In the genomic region with DNA sequence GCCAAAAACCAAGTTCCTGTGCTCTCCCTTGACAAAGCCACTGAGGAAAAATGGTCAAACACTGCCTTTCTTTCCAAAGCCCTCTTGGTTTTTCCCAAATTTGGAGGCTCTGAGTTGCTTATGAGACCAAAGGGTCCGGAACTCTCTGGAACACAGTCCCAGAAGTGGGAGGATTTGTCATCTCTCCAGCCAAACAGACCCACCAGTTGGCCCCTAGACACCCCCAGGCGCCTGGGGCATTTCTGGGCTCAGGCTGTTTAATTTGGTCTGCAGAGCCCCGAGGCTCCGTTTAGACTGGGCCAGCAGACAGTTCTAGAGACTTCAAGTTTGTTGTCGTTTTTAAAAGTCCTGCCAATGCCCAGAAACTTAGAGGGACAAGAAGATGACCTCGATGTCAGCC, we compare ENCODE assay signal across 14 cellular contexts.
DNase-seq lines count a peak whose midpoint lies in the region; ATAC-seq and TF ChIP-seq lines count a peak whose summit lies in the region.
"Had no signal": no experiment of that assay in that cellular context is flagged by ENCODE, and none has a peak within 500 bp of the region (broad histone marks: within the 10 kb centered on the region; RNA-seq: fewer than 3 reads in every experiment).

No MANE protein-coding gene starts in this region.

- WGBS in mammary epithelial cell (ENCODE audit: low coverage, missing lambda C conversion rate): 50% methylated on average over 5 of the region's 6 CpGs
- WGBS in urinary bladder: 21% methylated on average over 6 of the region's 6 CpGs

- dilution Hi-C loops in mammary epithelial cell (cut with HindIII; ENCODE audit: low sequenced_read_pairs): no loop called here

- no peak overlapping the region for H3K4me3 ChIP-seq in breast epithelium
- no peak overlapping the region for H3K4me3 ChIP-seq in mammary epithelial cell (replicated peaks in 1 of 3; ENCODE audit: insufficient read depth in 1 of 3, low read depth in 2 of 3, low read length in 3 of 3)
- H3K4me3 ChIP-seq in urinary bladder (ENCODE audit: low read depth, low read length): no peak overlapping the region

- peaks cover 18 to 68% of the 10 kb centered on the region in 2 donors for H3K4me1 ChIP-seq in breast epithelium
- H3K4me1 ChIP-seq in mammary epithelial cell (ENCODE audit: insufficient read depth, low read length): peaks cover 57% of the 10 kb centered on the region
- H3K4me1 ChIP-seq in urinary bladder (ENCODE audit: insufficient read depth): peaks cover 8% of the 10 kb centered on the region

- H3K36me3 ChIP-seq in breast epithelium (no peaks in the 10 kb centered on the region), mammary epithelial cell (ENCODE audit: insufficient read depth, low read length) (peaks cover 5% of the 10 kb centered on the region), urinary bladder (ENCODE audit: insufficient read depth) (no peaks in the 10 kb centered on the region)

- no peak overlapping the region for H3K9ac ChIP-seq in mammary epithelial cell (ENCODE audit: insufficient read depth, low read length)

- H4K20me1 ChIP-seq in mammary epithelial cell (ENCODE audit: insufficient read depth, low read length): peaks cover 22% of the 10 kb centered on the region

- in situ Hi-C loops in mammary epithelial cell (cut with MboI; ENCODE audit: low sequenced_read_pairs in 2 of 2): no loop called here

- DNase-seq in breast epithelium (ENCODE audit: low spot score in 2 of 2) (no peak), mammary epithelial cell (no peak), osteocyte (ENCODE audit: extremely low spot score, unreplicated experiment) (no peak), T-helper 9 cell (no peak), NCI-H524 treated with DMSO at 0.1 percent for 48 hours (lab: John Stamatoyannopoulos, UW) (no peak)
- DNase-seq in effector memory CD8-positive, alpha-beta T cell: no peak
- DNase-seq: activated CD4-positive, alpha-beta T cell treated with anti-CD3 and anti-CD28 coated beads, Interleukin-2, amount 10 ng/mL, durations not matched to agents 7 days and 5 days; activated T-cell treated with anti-CD3 and anti-CD28 coated beads, Interleukin-2, amount 50 U/mL, for 24 hours; NCI-H2081; RPMI8226 had no signal

- TF ChIP-seq CTCF in breast epithelium (IDR thresholded peaks at IDR 0.05) (no peak), mammary epithelial cell (conservative IDR thresholded peaks at IDR 0.05 in 1 of 2, IDR thresholded peaks at IDR 0.05 in 1 of 2; ENCODE audit: extremely low read depth in 1 of 2, insufficient read depth in 1 of 2, low read depth in 1 of 2, low read length in 2 of 2) (no peak), osteocyte (IDR thresholded peaks at IDR 0.05) (no peak)

- H3K4me2 ChIP-seq in mammary epithelial cell (ENCODE audit: insufficient read depth, low read depth, low read length): no peak overlapping the region

- peaks cover 77 to 85% of the 10 kb centered on the region in 2 donors for H3K4me1 Mint-ChIP-seq in effector memory CD8-positive, alpha-beta T cell (ENCODE audit: low read depth in 2 of 2)
- peaks cover 93% of the 10 kb centered on the region for H3K4me1 Mint-ChIP-seq in osteocyte (ENCODE audit: unreplicated experiment)

- BruUV-seq in mammary epithelial cell (replicated peaks; lab: Mats Ljungman, UMichigan): no TSS peak

- H3K27me3 ChIP-seq in breast epithelium (no peaks in the 10 kb centered on the region), mammary epithelial cell (ENCODE audit: insufficient read depth, low read length) (no peaks in the 10 kb centered on the region)

- intact Hi-C loops in breast epithelium (cut with DNase I; ENCODE audit: low total_unique reads): no loop called here
- intact Hi-C loops in mammary epithelial cell (cut with micrococcal nuclease): no loop called here

- no peak for TF ChIP-seq POLR2A in breast epithelium (IDR thresholded peaks at IDR 0.05)

- no peak overlapping the region for H2AFZ ChIP-seq in mammary epithelial cell (ENCODE audit: low read depth, low read length)

- peak overlapping the region; percentile 14 to 40 for H3K4me3 Mint-ChIP-seq in effector memory CD8-positive, alpha-beta T cell
- H3K4me3 Mint-ChIP-seq in osteocyte (ENCODE audit: unreplicated experiment): no peak overlapping the region
- H3K4me3 Mint-ChIP-seq: activated CD4-positive, alpha-beta T cell treated with anti-CD3 and anti-CD28 coated beads, Interleukin-2, amount 10 ng/mL, durations not matched to agents 7 days and 5 days; activated T-cell treated with anti-CD3 and anti-CD28 coated beads, Interleukin-2, amount 50 U/mL, for 24 hours; dendritic cell treated with granulocyte-macrophage colony-stimulating factor and Interleukin-4, amounts not matched to agents 40 ng/mL and 50 ng/mL, for 4 days; T-helper 2 cell treated with Interferon-gamma antibody and Interleukin-4, amounts not matched to agents 5 μg/mL and 100 μg/mL, for 36 hours had no signal

- H3K36me3 Mint-ChIP-seq in effector memory CD8-positive, alpha-beta T cell (ENCODE audit: insufficient read depth): peaks cover 15% of the 10 kb centered on the region
- no peaks in the 10 kb centered on the region for H3K36me3 Mint-ChIP-seq in osteocyte (ENCODE audit: unreplicated experiment)

- no peaks in the 10 kb centered on the region for H3K27me3 Mint-ChIP-seq in effector memory CD8-positive, alpha-beta T cell
- no peaks in the 10 kb centered on the region for H3K27me3 Mint-ChIP-seq in osteocyte (ENCODE audit: unreplicated experiment)
- H3K27me3 Mint-ChIP-seq: activated CD4-positive, alpha-beta T cell treated with anti-CD3 and anti-CD28 coated beads, Interleukin-2, amount 10 ng/mL, durations not matched to agents 7 days and 5 days; activated T-cell treated with anti-CD3 and anti-CD28 coated beads, Interleukin-2, amount 50 U/mL, for 24 hours; dendritic cell treated with granulocyte-macrophage colony-stimulating factor and Interleukin-4, amounts not matched to agents 40 ng/mL and 50 ng/mL, for 4 days had no signal

- H3K79me2 ChIP-seq in mammary epithelial cell (ENCODE audit: insufficient read depth, low read length): peaks cover 100% of the 10 kb centered on the region

- H3K27ac ChIP-seq in breast epithelium (peak overlapping the region; percentile 83 to 87), mammary epithelial cell (ENCODE audit: insufficient read depth, low read depth, low read length) (no peak overlapping the region), urinary bladder (ENCODE audit: low read depth) (peak overlapping the region; percentile 33)

- peak overlapping the region in 1 of 2 donors; percentile 70 for H3K27ac Mint-ChIP-seq in effector memory CD8-positive, alpha-beta T cell
- H3K27ac Mint-ChIP-seq in osteocyte (ENCODE audit: unreplicated experiment): peak overlapping the region; percentile 71
- H3K27ac Mint-ChIP-seq: activated CD4-positive, alpha-beta T cell treated with anti-CD3 and anti-CD28 coated beads, Interleukin-2, amount 10 ng/mL, durations not matched to agents 7 days and 5 days; activated T-cell treated with anti-CD3 and anti-CD28 coated beads, Interleukin-2, amount 50 U/mL, for 24 hours; dendritic cell treated with granulocyte-macrophage colony-stimulating factor and Interleukin-4, amounts not matched to agents 40 ng/mL and 50 ng/mL, for 4 days; T-helper 2 cell treated with Interferon-gamma antibody and Interleukin-4, amounts not matched to agents 5 μg/mL and 100 μg/mL, for 36 hours had no signal

- H3K9me3 ChIP-seq in breast epithelium: no peaks in the 10 kb centered on the region
- no peaks in the 10 kb centered on the region for H3K9me3 ChIP-seq in mammary epithelial cell (replicated peaks; ENCODE audit: insufficient read depth, low read length)

- ATAC-seq in effector memory CD8-positive, alpha-beta T cell (replicated peaks): no peak
- ATAC-seq in HG03571 (IDR thresholded peaks at IDR 0.05; ENCODE audit: unreplicated experiment): no peak

- CTCF ChIA-PET in mammary epithelial cell (lab: Charles Lee; ENCODE audit: low non-redundant PET): no interaction called here

- no peaks in the 10 kb centered on the region for H3K9me3 Mint-ChIP-seq in effector memory CD8-positive, alpha-beta T cell
- H3K9me3 Mint-ChIP-seq in osteocyte (ENCODE audit: unreplicated experiment): no peaks in the 10 kb centered on the region
- H3K9me3 Mint-ChIP-seq: activated CD4-positive, alpha-beta T cell treated with anti-CD3 and anti-CD28 coated beads, Interleukin-2, amount 10 ng/mL, durations not matched to agents 7 days and 5 days; activated T-cell treated with anti-CD3 and anti-CD28 coated beads, Interleukin-2, amount 50 U/mL, for 24 hours; dendritic cell treated with granulocyte-macrophage colony-stimulating factor and Interleukin-4, amounts not matched to agents 40 ng/mL and 50 ng/mL, for 4 days; T-helper 2 cell treated with Interferon-gamma antibody and Interleukin-4, amounts not matched to agents 5 μg/mL and 100 μg/mL, for 36 hours had no signal
